Comparison of ENCODE assay signal across 18 cellular contexts in genomic region chr11:66845876-66846212, GRCh38. TPM values are rescaled to one million over a fixed set of nuclear protein-coding genes. Genes with fewer than 3 reads are reported as not detected.
DNase-seq lines count a peak whose midpoint lies in the region; ATAC-seq, FAIRE-seq and TF ChIP-seq lines count a peak whose summit lies in the region.
"Had no signal": no experiment of that assay in that cellular context is flagged by ENCODE, and none has a peak within 500 bp of the region (broad histone marks: within the 10 kb centered on the region; RNA-seq: fewer than 3 reads in every experiment).

No MANE protein-coding gene starts in this region.

- H3K9me3 Mint-ChIP-seq in activated CD8-positive, alpha-beta memory T cell treated with anti-CD3 and anti-CD28 coated beads, Interleukin-2, amount 10 ng/mL, durations not matched to agents 7 days and 5 days (ENCODE audit: low read depth), result no peaks in the 10 kb centered on the region
- H3K9me3 Mint-ChIP-seq: WTC11 had no signal

- peak; percentile 37 for DNase-seq in activated CD8-positive, alpha-beta memory T cell treated with anti-CD3 and anti-CD28 coated beads, Interleukin-2, amount 10 ng/mL, durations not matched to agents 7 days and 5 days
- no peak for DNase-seq in activated CD8-positive, alpha-beta memory T cell treated with anti-CD3 and anti-CD28 coated beads, Interleukin-2, amount 50 U/mL, for 4 hours
- DNase-seq in PC-9, result no peak
- DNase-seq in HepG2 (ENCODE audit: low spot score), result no peak
- peak; percentile 21 for DNase-seq in stomach
- no peak for DNase-seq in substantia nigra (lab: John Stamatoyannopoulos, UW)
- DNase-seq in NCI-H187 treated with DMSO at 0.1 percent for 48 hours (lab: John Stamatoyannopoulos, UW), result no peak
- DNase-seq: activated naive CD4-positive, alpha-beta T cell; erythroblast; NCI-H1436; NCI-H226; NK-92 treated with Interleukin-12 subunit alpha and Interleukin-12 subunit beta, amount 100 ng/mL, for 24 hours; trophoblast cell had no signal

- no peak overlapping the region for H3K4me3 Mint-ChIP-seq in activated CD8-positive, alpha-beta memory T cell treated with anti-CD3 and anti-CD28 coated beads, Interleukin-2, amount 10 ng/mL, durations not matched to agents 7 days and 5 days

- peaks cover 8% of the 10 kb centered on the region for H3K36me3 Mint-ChIP-seq in activated CD8-positive, alpha-beta memory T cell treated with anti-CD3 and anti-CD28 coated beads, Interleukin-2, amount 10 ng/mL, durations not matched to agents 7 days and 5 days

- in situ Hi-C loops in HepG2 (cut with HindIII; ENCODE audit: extremely low pct_ligation_motif_present, low pct_unique_long_range_greater_than_20kb), result loop anchor here (10.0 to 25.0 kb wide), 3 partner anchors 129 to 434 kb away; partner anchors contain the start of genes C11orf86, CTSF and NPAS4

- H4K20me1 ChIP-seq in PC-9 (ENCODE audit: insufficient read depth) (peaks cover 9% of the 10 kb centered on the region; the same call in 1 of the 2 replicates), HepG2 (ENCODE audit: insufficient read depth, low read length) (peaks cover 6% of the 10 kb centered on the region; the same call in 1 of the 2 replicates)

- peaks cover 29% of the 10 kb centered on the region for H3K4me1 Mint-ChIP-seq in activated CD8-positive, alpha-beta memory T cell treated with anti-CD3 and anti-CD28 coated beads, Interleukin-2, amount 10 ng/mL, durations not matched to agents 7 days and 5 days

- 0 out of 4 replicates have a peak, but pooled peaks of 1 of the 2 experiments have one; percentile 7 for TF ChIP-seq POLR2A in HepG2 (IDR thresholded peaks at IDR 0.05; ENCODE audit: insufficient read depth in 1 of 2, low read depth in 2 of 2, low read length in 2 of 2)
- no peak for TF ChIP-seq POLR2A in stomach (IDR thresholded peaks at IDR 0.05)

- no peaks in the 10 kb centered on the region for H3K9me3 ChIP-seq in PC-9 (ENCODE audit: insufficient read depth, low read depth)
- H3K9me3 ChIP-seq in HepG2 (ENCODE audit: low read length), result no peaks in the 10 kb centered on the region
- no peaks in the 10 kb centered on the region for H3K9me3 ChIP-seq in stomach
- H3K9me3 ChIP-seq: HAP-1 had no signal

- H3K4me3 ChIP-seq in PC-9 (no peak overlapping the region), HepG2 (replicated peaks in 1 of 3; ENCODE audit: insufficient read depth in 1 of 3, low read depth in 2 of 3, low read length in 3 of 3) (no peak overlapping the region), stomach (no peak overlapping the region)
- H3K4me3 ChIP-seq: HAP-1, smooth muscle cell had no signal

- BruUV-seq in PC-9 (replicated peaks; lab: Mats Ljungman, UMichigan), result no TSS peak
- BruUV-seq in HepG2 (replicated peaks; lab: Mats Ljungman, UMichigan), result no TSS peak

- no peak for TF ChIP-seq EP300 in HepG2 (IDR thresholded peaks at IDR 0.05; ENCODE audit: low read depth in 2 of 2, low read length in 2 of 2)
- no peak for TF ChIP-seq EP300 in HepG2 (CRISPR knock-in tag; IDR thresholded peaks at IDR 0.05; ENCODE audit: borderline replicate concordance)
- no peak for TF ChIP-seq EP300 in stomach (IDR thresholded peaks at IDR 0.05)

- H3K9ac ChIP-seq in HepG2 (ENCODE audit: insufficient read depth, low read depth, low read length), result no peak overlapping the region

- H2AFZ ChIP-seq in PC-9 (no peak overlapping the region), HepG2 (ENCODE audit: low read length) (no peak overlapping the region)

- TF ChIP-seq RAD21 in HepG2 (CRISPR knock-in tag; IDR thresholded peaks at IDR 0.05), result no peak

- 89% methylated on average over 8 of the region's 9 CpGs for WGBS in HepG2 (ENCODE audit: low lambda C conversion rate)
- 81 to 92% (median 85%) methylated on average over 9 of the region's 9 CpGs for WGBS in stomach, 5 donors

- no peak overlapping the region for H3K27ac Mint-ChIP-seq in activated CD8-positive, alpha-beta memory T cell treated with anti-CD3 and anti-CD28 coated beads, Interleukin-2, amount 10 ng/mL, durations not matched to agents 7 days and 5 days

- TF ChIP-seq CTCF in PC-9 (conservative IDR thresholded peaks at IDR 0.05), result no peak
- TF ChIP-seq CTCF in HepG2 (CRISPR knock-in tag; IDR thresholded peaks at IDR 0.05), result 0 out of 2 replicates have a peak, but pooled peaks have one; percentile 15
- no peak for TF ChIP-seq CTCF in stomach (IDR thresholded peaks at IDR 0.05)

- no peak for FAIRE-seq in HepG2 (lab: Jason Lieb, UNC)

- POLR2A ChIA-PET in PC-9 (lab: Charles Lee; ENCODE audit: unreplicated experiment), result interaction anchor here (0.5 to 0.6 kb wide), 2 partner anchors 10 to 102 kb away, joined by 3 to 13 read pairs; no protein-coding TSS in a partner anchor
- POLR2A ChIA-PET in HepG2 (lab: Yijun Ruan, JAX), result interaction anchor here (0.6 to 4.2 kb wide), 3 partner anchors 10 to 366 kb away, joined by 3 to 24 read pairs (median 4); partner anchors contain the start of gene DPP3

- no peaks in the 10 kb centered on the region for H3K9me2 ChIP-seq in PC-9 (ENCODE audit: insufficient read depth)

- H3K36me3 ChIP-seq in PC-9 (ENCODE audit: low read depth), result peaks cover 13% of the 10 kb centered on the region; the same call in 1 of the 2 replicates
- peaks cover 20 to 51% of the 10 kb centered on the region in 2 experiments; a peak in 4 of 5 replicates for H3K36me3 ChIP-seq in HepG2 (replicated peaks in 1 of 2; ENCODE audit: control insufficient read depth in 1 of 2, insufficient read depth in 2 of 2, low read length in 2 of 2)
- H3K36me3 ChIP-seq in stomach, result peaks cover 21 to 53% (median 51%) of the 10 kb centered on the region in 4 donors

- intact Hi-C loops in PC-9 (cut with micrococcal nuclease; ENCODE audit: unreplicated experiment), result loop anchor here (2.0 to 10.0 kb wide), 3 partner anchors 177 to 529 kb away; partner anchors contain the start of genes CLCF1, RHOD and SYT12
- intact Hi-C loops in HepG2 (cut with micrococcal nuclease; ENCODE audit: unreplicated experiment), result no loop called here
- intact Hi-C loops in stomach (cut with DNase I; ENCODE audit: low total_unique reads), result no loop called here

- H3F3A ChIP-seq in PC-9 (ENCODE audit: insufficient read depth, low read depth), result peaks cover 44% of the 10 kb centered on the region

- H3K4me2 ChIP-seq in PC-9 (peak overlapping the region; percentile 91), HepG2 (ENCODE audit: low read depth, low read length) (no peak overlapping the region)
- H3K4me2 ChIP-seq: smooth muscle cell had no signal

- CTCF ChIA-PET in activated CD8-positive, alpha-beta memory T cell treated with anti-CD3 and anti-CD28 coated beads, Interleukin-2, amount 10 ng/mL, durations not matched to agents 7 days and 5 days (lab: Charles Lee), result interaction anchor here (2.4 to 4.2 kb wide), 2 partner anchors 9 to 12 kb away, joined by 9 to 19 read pairs; no protein-coding TSS in a partner anchor
- CTCF ChIA-PET in PC-9 (lab: Charles Lee) (interaction anchor here (0.5 to 1.0 kb wide), 3 partner anchors 10 to 427 kb away, joined by 4 to 8 read pairs (median 4); no protein-coding TSS in a partner anchor), HepG2 (lab: Yijun Ruan, JAX; ENCODE audit: low intra/inter-chr PET ratio, low total read pairs) (no interaction called here)

- H3K27ac ChIP-seq in PC-9, result peak overlapping the region; percentile 66
- no peak overlapping the region for H3K27ac ChIP-seq in HepG2 (ENCODE audit: extremely low read length, insufficient read depth, low read length)
- no peak overlapping the region for H3K27ac ChIP-seq in stomach
- H3K27ac ChIP-seq in substantia nigra (ENCODE audit: low read depth, low read length, poor library complexity, severe bottlenecking), result no peak overlapping the region

- H3K79me2 ChIP-seq in PC-9 (ENCODE audit: low read depth), result peaks cover 54% of the 10 kb centered on the region
- peaks cover 28% of the 10 kb centered on the region for H3K79me2 ChIP-seq in HepG2 (ENCODE audit: insufficient read depth, low read length)

- no peak for ATAC-seq in activated CD8-positive, alpha-beta memory T cell treated with anti-CD3 and anti-CD28 coated beads, Interleukin-2, amount 10 ng/mL, durations not matched to agents 7 days and 5 days
- ATAC-seq in HepG2, result no peak
- no peak for ATAC-seq in HG03460 (IDR thresholded peaks at IDR 0.05; ENCODE audit: unreplicated experiment)
- ATAC-seq: Right ventricle myocardium inferior, WTC11 had no signal

- H3K27me3 ChIP-seq in PC-9 (ENCODE audit: insufficient read depth, low read depth) (no peaks in the 10 kb centered on the region), HepG2 (ENCODE audit: control insufficient read depth in 1 of 2, insufficient read depth in 2 of 2, low read length in 2 of 2) (no peaks in the 10 kb centered on the region; a peak in 1 of 5 replicates), stomach (no peaks in the 10 kb centered on the region)

- peaks cover 57% of the 10 kb centered on the region for H3K4me1 ChIP-seq in PC-9 (replicated peaks; ENCODE audit: insufficient read depth)
- H3K4me1 ChIP-seq in HepG2 (ENCODE audit: insufficient read depth, low read length), result peaks cover 28% of the 10 kb centered on the region
- H3K4me1 ChIP-seq in stomach, result peaks cover 26 to 43% (median 34%) of the 10 kb centered on the region in 4 donors

- no peaks in the 10 kb centered on the region for H3K27me3 Mint-ChIP-seq in activated CD8-positive, alpha-beta memory T cell treated with anti-CD3 and anti-CD28 coated beads, Interleukin-2, amount 10 ng/mL, durations not matched to agents 7 days and 5 days

RNA-seq across cellular contexts. Expression of gene RCE1, which starts 2.6 kb away (rescaled TPM):
- total RNA-seq in activated CD8-positive, alpha-beta memory T cell treated with anti-CD3 and anti-CD28 coated beads, Interleukin-2, amount 10 ng/mL, durations not matched to agents 7 days and 5 days, result 10 to 100 TPM; 24.1 to 25.7 TPM
- total RNA-seq in PC-9 (2021) (42.1 and 42.9 TPM in 2 replicates), HepG2 (2016; rRNA removed; fragmentation: Illumina TruSeq; extraction: Trizol) (8.0 and 22.2 TPM in 2 replicates), stomach (100 to 1,000 TPM in 1 of 5 donors, 10 to 100 TPM in 2, 1 to 10 TPM in 1, under 1 TPM in 1; 0.58 to 124 (median 19.4) TPM)
- total RNA-seq in HepG2 (2016; cell fraction: cytosol; rRNA removed; fragmentation: Illumina TruSeq; extraction: Trizol; ENCODE audit: low read depth), result 5.3 and 5.8 TPM in 2 replicates
- total RNA-seq in HepG2 (2016; cell fraction: insoluble cytoplasmic fraction; rRNA removed; fragmentation: Illumina TruSeq; extraction: Trizol), result 8.3 and 23.5 TPM in 2 replicates
- 9.8 and 10.6 TPM in 2 replicates for total RNA-seq in HepG2 (2016; cell fraction: membrane; rRNA removed; fragmentation: Illumina TruSeq; extraction: Trizol)
- 18.1 and 22.0 TPM in 2 replicates for total RNA-seq in HepG2 (2016; cell fraction: nucleus; rRNA removed; fragmentation: Illumina TruSeq; extraction: Trizol)
- polyA plus RNA-seq in HepG2 (2011; rRNA removed) (22.4 and 29.3 TPM in 2 replicates), stomach (10 to 100 TPM in 2 of 3 donors, 1 to 10 TPM in 1; 9.7 to 22.5 (median 10.1) TPM)
- 18.4 and 29.0 TPM in 2 replicates for polyA plus RNA-seq in HepG2 (2011; cell fraction: cytosol; rRNA removed)
- 56.2 and 66.8 TPM in 2 replicates for polyA plus RNA-seq in HepG2 (2011; cell fraction: nucleus; rRNA removed)
- 14.4 and 22.1 TPM in 2 replicates for polyA plus RNA-seq in HepG2 (2012)
- polyA plus RNA-seq in HepG2 (2016; cell fraction: cytosol; fragmentation: Illumina TruSeq; extraction: Trizol; ENCODE audit: low read depth), result 5.7 and 6.5 TPM in 2 replicates
- 9.5 and 11.9 TPM in 2 replicates for polyA plus RNA-seq in HepG2 (2016; cell fraction: insoluble cytoplasmic fraction; fragmentation: Illumina TruSeq; extraction: Trizol; ENCODE audit: low read depth)
- polyA plus RNA-seq in HepG2 (2016; cell fraction: membrane; fragmentation: Illumina TruSeq; extraction: Trizol; ENCODE audit: low read depth), result 8.8 and 9.5 TPM in 2 replicates
- 41.3 and 46.5 TPM in 2 replicates for polyA plus RNA-seq in HepG2 (2016; cell fraction: nucleus; fragmentation: Illumina TruSeq; extraction: Trizol; ENCODE audit: insufficient read depth, low read depth)
- polyA minus RNA-seq in HepG2 (2011; rRNA and poly(A)+ RNA removed; ENCODE audit: low replicate concordance), result 40.2 and 41.8 TPM in 2 replicates
- 11.0 and 11.1 TPM in 2 replicates for polyA minus RNA-seq in HepG2 (2011; cell fraction: cytosol; rRNA and poly(A)+ RNA removed)
- 16.7 and 18.8 TPM in 2 replicates for polyA minus RNA-seq in HepG2 (2011; cell fraction: nucleus; rRNA and poly(A)+ RNA removed)

RNA-seq across cellular contexts. Expression of gene LRFN4, which starts 11.0 kb away (rescaled TPM):
- 10 to 100 TPM; 29.0 to 29.8 TPM for total RNA-seq in activated CD8-positive, alpha-beta memory T cell treated with anti-CD3 and anti-CD28 coated beads, Interleukin-2, amount 10 ng/mL, durations not matched to agents 7 days and 5 days
- total RNA-seq in PC-9 (2021) (13.8 and 26.6 TPM in 2 replicates), HepG2 (2016; rRNA removed; fragmentation: Illumina TruSeq; extraction: Trizol) (4.4 and 6.8 TPM in 2 replicates), stomach (10 to 100 TPM in 4 of 5 donors, 1 to 10 TPM in 1; 7.3 to 37.9 (median 19.2) TPM)
- total RNA-seq in HepG2 (2016; cell fraction: cytosol; rRNA removed; fragmentation: Illumina TruSeq; extraction: Trizol; ENCODE audit: low read depth), result 1.1 TPM in 2 replicates
- total RNA-seq in HepG2 (2016; cell fraction: insoluble cytoplasmic fraction; rRNA removed; fragmentation: Illumina TruSeq; extraction: Trizol), result 3.5 and 6.4 TPM in 2 replicates
- total RNA-seq in HepG2 (2016; cell fraction: membrane; rRNA removed; fragmentation: Illumina TruSeq; extraction: Trizol), result 4.1 and 5.5 TPM in 2 replicates
- 2.9 and 5.5 TPM in 2 replicates for total RNA-seq in HepG2 (2016; cell fraction: nucleus; rRNA removed; fragmentation: Illumina TruSeq; extraction: Trizol)
- polyA plus RNA-seq in HepG2 (2011; rRNA removed) (1.3 and 2.4 TPM in 2 replicates), stomach (10 to 100 TPM in 1 of 3 donors, 1 to 10 TPM in 2; 2.1 to 12.7 (median 7.9) TPM)
- 1.7 and 3.3 TPM in 2 replicates for polyA plus RNA-seq in HepG2 (2011; cell fraction: cytosol; rRNA removed)
- polyA plus RNA-seq in HepG2 (2011; cell fraction: nucleus; rRNA removed), result 7.1 and 9.6 TPM in 2 replicates
- polyA plus RNA-seq in HepG2 (2012), result 1.2 and 2.5 TPM in 2 replicates
- 1.4 and 1.5 TPM in 2 replicates for polyA plus RNA-seq in HepG2 (2016; cell fraction: cytosol; fragmentation: Illumina TruSeq; extraction: Trizol; ENCODE audit: low read depth)
- 3.8 and 4.4 TPM in 2 replicates for polyA plus RNA-seq in HepG2 (2016; cell fraction: insoluble cytoplasmic fraction; fragmentation: Illumina TruSeq; extraction: Trizol; ENCODE audit: low read depth)
- polyA plus RNA-seq in HepG2 (2016; cell fraction: membrane; fragmentation: Illumina TruSeq; extraction: Trizol; ENCODE audit: low read depth), result 3.3 and 4.1 TPM in 2 replicates
- 7.3 and 8.5 TPM in 2 replicates for polyA plus RNA-seq in HepG2 (2016; cell fraction: nucleus; fragmentation: Illumina TruSeq; extraction: Trizol; ENCODE audit: insufficient read depth, low read depth)
- polyA minus RNA-seq in HepG2 (2011; rRNA and poly(A)+ RNA removed; ENCODE audit: low replicate concordance), result 3.9 and 38.9 TPM in 2 replicates
- polyA minus RNA-seq in HepG2 (2011; cell fraction: cytosol; rRNA and poly(A)+ RNA removed), result 2.7 and 3.0 TPM in 2 replicates
- 1.1 and 1.5 TPM in 2 replicates for polyA minus RNA-seq in HepG2 (2011; cell fraction: nucleus; rRNA and poly(A)+ RNA removed)

Comparison
In these comparisons a context has a peak if more than half of its experiments do, and no peak if none do; other contexts are left out.
1. DNase-seq: peak in activated CD8-positive, alpha-beta memory T cell treated with anti-CD3 and anti-CD28 coated beads, Interleukin-2, amount 10 ng/mL, durations not matched to agents 7 days and 5 days (single experiment) and stomach (single experiment); none in activated CD8-positive, alpha-beta memory T cell treated with anti-CD3 and anti-CD28 coated beads, Interleukin-2, amount 50 U/mL, for 4 hours (single experiment), PC-9 (0 of 2), HepG2 (single experiment), substantia nigra (0 of 49) and NCI-H187 treated with DMSO at 0.1 percent for 48 hours (single experiment).